Comparison of ENCODE assay signal across 15 cellular contexts in genomic region chr4:68369474-68369805, GRCh38. TPM values are rescaled to one million over a fixed set of nuclear protein-coding genes. Genes with fewer than 3 reads are reported as not detected.
A peak's percentile ranks its signal among the peaks of the same experiment; 100 is the strongest.
DNase-seq lines count a peak whose midpoint lies in the region; ATAC-seq and TF ChIP-seq lines count a peak whose summit lies in the region.
"Had no signal": no experiment of that assay in that cellular context is flagged by ENCODE, and none has a peak within 500 bp of the region (broad histone marks: within the 10 kb centered on the region; RNA-seq: fewer than 3 reads in every experiment).

No MANE protein-coding gene starts in this region.

- TF ChIP-seq CTCF in RWPE2 (IDR thresholded peaks at IDR 0.05; ENCODE audit: poor library complexity, severe bottlenecking) (no peak), epithelial cell of proximal tubule (conservative IDR thresholded peaks at IDR 0.05; ENCODE audit: low read depth, low read length) (no peak), prostate gland (IDR thresholded peaks at IDR 0.05) (no peak)

- H3K36me3 ChIP-seq in RWPE2 (ENCODE audit: low read depth) (no peaks in the 10 kb centered on the region), prostate gland (no peaks in the 10 kb centered on the region)
- H3K36me3 ChIP-seq: suprapubic skin had no signal

- H3K9me3 ChIP-seq in RWPE2 (ENCODE audit: severe bottlenecking) (no peaks in the 10 kb centered on the region), prostate gland (no peaks in the 10 kb centered on the region)
- H3K9me3 ChIP-seq: suprapubic skin had no signal

- H3K4me1 ChIP-seq in RWPE2 (ENCODE audit: insufficient read depth, poor library complexity, severe bottlenecking) (peaks cover 41% of the 10 kb centered on the region), prostate gland (replicated peaks) (no peaks in the 10 kb centered on the region)

- peak overlapping the region; percentile 99 for H3K27ac ChIP-seq in RWPE2 (ENCODE audit: poor library complexity, severe bottlenecking)
- H3K27ac ChIP-seq in prostate gland: peak overlapping the region; percentile 36 to 44
- no peak overlapping the region for H3K27ac ChIP-seq in caudate nucleus (ENCODE audit: low read depth, low read length)

- no peak overlapping the region for H3K4me3 ChIP-seq in RWPE2 (ENCODE audit: severe bottlenecking)
- H3K4me3 ChIP-seq in epithelial cell of proximal tubule (ENCODE audit: low read depth, low read length): no peak overlapping the region
- H3K4me3 ChIP-seq in prostate gland: no peak overlapping the region
- H3K4me3 ChIP-seq: suprapubic skin had no signal

- H3K27me3 ChIP-seq in RWPE2 (ENCODE audit: insufficient read depth, poor library complexity, severe bottlenecking) (no peaks in the 10 kb centered on the region), prostate gland (replicated peaks; ENCODE audit: insufficient read depth) (no peaks in the 10 kb centered on the region)
- H3K27me3 ChIP-seq: suprapubic skin had no signal

- 55% methylated on average over 4 of the region's 4 CpGs for WGBS in prostate gland

- no peak for TF ChIP-seq POLR2A in prostate gland (IDR thresholded peaks at IDR 0.05)

- intact Hi-C loops in prostate gland (cut with DNase I): no loop called here

- DNase-seq in HCEC 1CT (peak; percentile 3), RWPE2 (ENCODE audit: low spot score) (peak; percentile 87), epithelial cell of proximal tubule (ENCODE audit: low read depth) (peak; percentile 87), prostate gland (ENCODE audit: low spot score) (peak; percentile 27), middle frontal gyrus (ENCODE audit: extremely low spot score, low spot score) (no peak), caudate nucleus (lab: John Stamatoyannopoulos, UW) (no peak)
- DNase-seq in activated CD4-positive, CD25-positive, alpha-beta regulatory T cell treated with anti-CD3 and anti-CD28 coated beads, Interleukin-2, amount 50 U/mL, for 72 hours: no peak
- no peak for DNase-seq in central memory CD4-positive, alpha-beta T cell
- DNase-seq: activated CD8-positive, alpha-beta T cell treated with anti-CD3 and anti-CD28 coated beads, Interleukin-2, amount 10 ng/mL, durations not matched to agents 7 days and 5 days; activated naive CD4-positive, alpha-beta T cell treated with anti-CD3 and anti-CD28 coated beads for 36 hours; CD4-positive, alpha-beta T cell; NCI-H187 treated with DMSO at 0.1 percent for 48 hours; right cardiac atrium; T-helper 17 cell had no signal

- peak; percentile 94 for ATAC-seq in RWPE2 (ENCODE audit: low read depth)
- ATAC-seq: activated CD8-positive, alpha-beta T cell treated with anti-CD3 and anti-CD28 coated beads, Interleukin-2, amount 10 ng/mL, durations not matched to agents 7 days and 5 days; right cardiac atrium; T-helper 17 cell had no signal

RNA-seq across cellular contexts. Expression of gene YTHDC1, which starts 19.6 kb away (rescaled TPM):
- 34.8 and 55.0 TPM in 2 replicates for total RNA-seq in epithelial cell of proximal tubule
- total RNA-seq in prostate gland: 10 to 100 TPM; 57.7 to 91.6 TPM

Comparison
In these comparisons a context has a peak if more than half of its experiments do, and no peak if none do; other contexts are left out.
1. DNase-seq: peak in HCEC 1CT (single experiment), RWPE2 (single experiment), epithelial cell of proximal tubule (single experiment) and prostate gland (single experiment); none in middle frontal gyrus (single experiment), activated CD4-positive, CD25-positive, alpha-beta regulatory T cell treated with anti-CD3 and anti-CD28 coated beads, Interleukin-2, amount 50 U/mL, for 72 hours (single experiment), central memory CD4-positive, alpha-beta T cell (single experiment) and caudate nucleus (0 of 61).